In the genomic region with DNA sequence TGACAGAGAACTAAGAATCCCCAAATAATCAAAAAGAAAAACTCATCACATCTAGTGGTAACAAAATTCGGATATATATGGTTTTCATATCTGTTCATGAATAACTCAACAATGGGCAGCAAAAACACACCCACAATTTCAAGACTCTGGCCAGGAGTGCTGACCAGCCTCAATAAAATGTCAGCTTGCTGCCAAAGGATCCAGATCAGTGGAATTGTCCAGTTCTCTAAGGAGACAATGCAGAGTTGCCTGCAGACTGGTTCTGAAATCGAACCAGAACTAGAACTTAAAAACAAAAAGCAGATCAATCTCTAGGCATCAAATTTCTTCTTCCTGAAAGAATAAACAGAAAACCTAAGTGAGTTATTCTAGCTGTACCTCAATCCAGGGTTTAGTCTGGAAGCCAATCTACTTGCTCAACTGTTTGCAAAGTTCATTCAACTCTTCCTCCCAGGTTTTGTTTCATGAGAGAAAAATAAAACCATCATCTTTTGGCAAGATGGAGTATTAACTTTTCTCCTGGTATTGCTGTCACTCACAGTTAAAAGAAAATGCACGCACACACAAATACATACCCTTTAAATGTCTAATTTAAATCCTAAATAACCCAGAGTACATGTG, we compare ENCODE assay signal across 1 cellular context.
TF ChIP-seq lines count a peak whose summit lies in the region.

No MANE protein-coding gene starts in this region.

TF ChIP-seq in GM12878, 131 proteins besides CTCF, POLR2A, EP300 and RAD21 (continued from another document):
- TF ChIP-seq, protein P1, sequence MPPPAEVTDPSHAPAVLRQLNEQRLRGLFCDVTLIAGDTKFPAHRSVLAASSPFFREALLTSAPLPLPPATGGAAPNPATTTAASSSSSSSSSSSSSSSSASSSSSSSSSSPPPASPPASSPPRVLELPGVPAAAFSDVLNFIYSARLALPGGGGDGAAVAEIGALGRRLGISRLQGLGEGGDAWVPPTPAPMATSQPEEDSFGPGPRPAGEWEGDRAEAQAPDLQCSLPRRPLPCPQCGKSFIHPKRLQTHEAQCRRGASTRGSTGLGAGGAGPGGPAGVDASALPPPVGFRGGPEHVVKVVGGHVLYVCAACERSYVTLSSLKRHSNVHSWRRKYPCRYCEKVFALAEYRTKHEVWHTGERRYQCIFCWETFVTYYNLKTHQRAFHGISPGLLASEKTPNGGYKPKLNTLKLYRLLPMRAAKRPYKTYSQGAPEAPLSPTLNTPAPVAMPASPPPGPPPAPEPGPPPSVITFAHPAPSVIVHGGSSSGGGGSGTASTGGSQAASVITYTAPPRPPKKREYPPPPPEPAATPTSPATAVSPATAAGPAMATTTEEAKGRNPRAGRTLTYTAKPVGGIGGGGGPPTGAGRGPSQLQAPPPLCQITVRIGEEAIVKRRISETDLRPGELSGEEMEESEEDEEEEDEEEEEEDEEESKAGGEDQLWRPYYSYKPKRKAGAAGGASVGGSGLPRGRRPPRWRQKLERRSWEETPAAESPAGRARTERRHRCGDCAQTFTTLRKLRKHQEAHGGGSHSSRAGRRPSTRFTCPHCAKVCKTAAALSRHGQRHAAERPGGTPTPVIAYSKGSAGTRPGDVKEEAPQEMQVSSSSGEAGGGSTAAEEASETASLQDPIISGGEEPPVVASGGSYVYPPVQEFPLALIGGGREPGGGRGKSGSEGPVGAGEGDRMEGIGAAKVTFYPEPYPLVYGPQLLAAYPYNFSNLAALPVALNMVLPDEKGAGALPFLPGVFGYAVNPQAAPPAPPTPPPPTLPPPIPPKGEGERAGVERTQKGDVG (CRISPR knock-in tag; IDR thresholded peaks at IDR 0.05), result no peak
- TF ChIP-seq STAT1 (conservative IDR thresholded peaks at IDR 0.05) (no peak), KLF5 (IDR thresholded peaks at IDR 0.05; ENCODE audit: partially characterized antibody) (no peak), KDM1A (IDR thresholded peaks at IDR 0.05; ENCODE audit: borderline replicate concordance) (no peak), HDGF (IDR thresholded peaks at IDR 0.05) (no peak)
- TF ChIP-seq, protein P2, sequence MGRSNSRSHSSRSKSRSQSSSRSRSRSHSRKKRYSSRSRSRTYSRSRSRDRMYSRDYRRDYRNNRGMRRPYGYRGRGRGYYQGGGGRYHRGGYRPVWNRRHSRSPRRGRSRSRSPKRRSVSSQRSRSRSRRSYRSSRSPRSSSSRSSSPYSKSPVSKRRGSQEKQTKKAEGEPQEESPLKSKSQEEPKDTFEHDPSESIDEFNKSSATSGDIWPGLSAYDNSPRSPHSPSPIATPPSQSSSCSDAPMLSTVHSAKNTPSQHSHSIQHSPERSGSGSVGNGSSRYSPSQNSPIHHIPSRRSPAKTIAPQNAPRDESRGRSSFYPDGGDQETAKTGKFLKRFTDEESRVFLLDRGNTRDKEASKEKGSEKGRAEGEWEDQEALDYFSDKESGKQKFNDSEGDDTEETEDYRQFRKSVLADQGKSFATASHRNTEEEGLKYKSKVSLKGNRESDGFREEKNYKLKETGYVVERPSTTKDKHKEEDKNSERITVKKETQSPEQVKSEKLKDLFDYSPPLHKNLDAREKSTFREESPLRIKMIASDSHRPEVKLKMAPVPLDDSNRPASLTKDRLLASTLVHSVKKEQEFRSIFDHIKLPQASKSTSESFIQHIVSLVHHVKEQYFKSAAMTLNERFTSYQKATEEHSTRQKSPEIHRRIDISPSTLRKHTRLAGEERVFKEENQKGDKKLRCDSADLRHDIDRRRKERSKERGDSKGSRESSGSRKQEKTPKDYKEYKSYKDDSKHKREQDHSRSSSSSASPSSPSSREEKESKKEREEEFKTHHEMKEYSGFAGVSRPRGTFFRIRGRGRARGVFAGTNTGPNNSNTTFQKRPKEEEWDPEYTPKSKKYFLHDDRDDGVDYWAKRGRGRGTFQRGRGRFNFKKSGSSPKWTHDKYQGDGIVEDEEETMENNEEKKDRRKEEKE (IDR thresholded peaks at IDR 0.05), result no peak
- TF ChIP-seq, protein P3, sequence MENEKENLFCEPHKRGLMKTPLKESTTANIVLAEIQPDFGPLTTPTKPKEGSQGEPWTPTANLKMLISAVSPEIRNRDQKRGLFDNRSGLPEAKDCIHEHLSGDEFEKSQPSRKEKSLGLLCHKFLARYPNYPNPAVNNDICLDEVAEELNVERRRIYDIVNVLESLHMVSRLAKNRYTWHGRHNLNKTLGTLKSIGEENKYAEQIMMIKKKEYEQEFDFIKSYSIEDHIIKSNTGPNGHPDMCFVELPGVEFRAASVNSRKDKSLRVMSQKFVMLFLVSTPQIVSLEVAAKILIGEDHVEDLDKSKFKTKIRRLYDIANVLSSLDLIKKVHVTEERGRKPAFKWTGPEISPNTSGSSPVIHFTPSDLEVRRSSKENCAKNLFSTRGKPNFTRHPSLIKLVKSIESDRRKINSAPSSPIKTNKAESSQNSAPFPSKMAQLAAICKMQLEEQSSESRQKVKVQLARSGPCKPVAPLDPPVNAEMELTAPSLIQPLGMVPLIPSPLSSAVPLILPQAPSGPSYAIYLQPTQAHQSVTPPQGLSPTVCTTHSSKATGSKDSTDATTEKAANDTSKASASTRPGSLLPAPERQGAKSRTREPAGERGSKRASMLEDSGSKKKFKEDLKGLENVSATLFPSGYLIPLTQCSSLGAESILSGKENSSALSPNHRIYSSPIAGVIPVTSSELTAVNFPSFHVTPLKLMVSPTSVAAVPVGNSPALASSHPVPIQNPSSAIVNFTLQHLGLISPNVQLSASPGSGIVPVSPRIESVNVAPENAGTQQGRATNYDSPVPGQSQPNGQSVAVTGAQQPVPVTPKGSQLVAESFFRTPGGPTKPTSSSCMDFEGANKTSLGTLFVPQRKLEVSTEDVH (IDR thresholded peaks at IDR 0.05; ENCODE audit: low read depth, partially characterized antibody), result no peak
- TF ChIP-seq, protein P4, sequence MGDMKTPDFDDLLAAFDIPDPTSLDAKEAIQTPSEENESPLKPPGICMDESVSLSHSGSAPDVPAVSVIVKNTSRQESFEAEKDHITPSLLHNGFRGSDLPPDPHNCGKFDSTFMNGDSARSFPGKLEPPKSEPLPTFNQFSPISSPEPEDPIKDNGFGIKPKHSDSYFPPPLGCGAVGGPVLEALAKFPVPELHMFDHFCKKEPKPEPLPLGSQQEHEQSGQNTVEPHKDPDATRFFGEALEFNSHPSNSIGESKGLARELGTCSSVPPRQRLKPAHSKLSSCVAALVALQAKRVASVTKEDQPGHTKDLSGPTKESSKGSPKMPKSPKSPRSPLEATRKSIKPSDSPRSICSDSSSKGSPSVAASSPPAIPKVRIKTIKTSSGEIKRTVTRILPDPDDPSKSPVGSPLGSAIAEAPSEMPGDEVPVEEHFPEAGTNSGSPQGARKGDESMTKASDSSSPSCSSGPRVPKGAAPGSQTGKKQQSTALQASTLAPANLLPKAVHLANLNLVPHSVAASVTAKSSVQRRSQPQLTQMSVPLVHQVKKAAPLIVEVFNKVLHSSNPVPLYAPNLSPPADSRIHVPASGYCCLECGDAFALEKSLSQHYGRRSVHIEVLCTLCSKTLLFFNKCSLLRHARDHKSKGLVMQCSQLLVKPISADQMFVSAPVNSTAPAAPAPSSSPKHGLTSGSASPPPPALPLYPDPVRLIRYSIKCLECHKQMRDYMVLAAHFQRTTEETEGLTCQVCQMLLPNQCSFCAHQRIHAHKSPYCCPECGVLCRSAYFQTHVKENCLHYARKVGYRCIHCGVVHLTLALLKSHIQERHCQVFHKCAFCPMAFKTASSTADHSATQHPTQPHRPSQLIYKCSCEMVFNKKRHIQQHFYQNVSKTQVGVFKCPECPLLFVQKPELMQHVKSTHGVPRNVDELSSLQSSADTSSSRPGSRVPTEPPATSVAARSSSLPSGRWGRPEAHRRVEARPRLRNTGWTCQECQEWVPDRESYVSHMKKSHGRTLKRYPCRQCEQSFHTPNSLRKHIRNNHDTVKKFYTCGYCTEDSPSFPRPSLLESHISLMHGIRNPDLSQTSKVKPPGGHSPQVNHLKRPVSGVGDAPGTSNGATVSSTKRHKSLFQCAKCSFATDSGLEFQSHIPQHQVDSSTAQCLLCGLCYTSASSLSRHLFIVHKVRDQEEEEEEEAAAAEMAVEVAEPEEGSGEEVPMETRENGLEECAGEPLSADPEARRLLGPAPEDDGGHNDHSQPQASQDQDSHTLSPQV (IDR thresholded peaks at IDR 0.05), result no peak
- TF ChIP-seq, protein P5, sequence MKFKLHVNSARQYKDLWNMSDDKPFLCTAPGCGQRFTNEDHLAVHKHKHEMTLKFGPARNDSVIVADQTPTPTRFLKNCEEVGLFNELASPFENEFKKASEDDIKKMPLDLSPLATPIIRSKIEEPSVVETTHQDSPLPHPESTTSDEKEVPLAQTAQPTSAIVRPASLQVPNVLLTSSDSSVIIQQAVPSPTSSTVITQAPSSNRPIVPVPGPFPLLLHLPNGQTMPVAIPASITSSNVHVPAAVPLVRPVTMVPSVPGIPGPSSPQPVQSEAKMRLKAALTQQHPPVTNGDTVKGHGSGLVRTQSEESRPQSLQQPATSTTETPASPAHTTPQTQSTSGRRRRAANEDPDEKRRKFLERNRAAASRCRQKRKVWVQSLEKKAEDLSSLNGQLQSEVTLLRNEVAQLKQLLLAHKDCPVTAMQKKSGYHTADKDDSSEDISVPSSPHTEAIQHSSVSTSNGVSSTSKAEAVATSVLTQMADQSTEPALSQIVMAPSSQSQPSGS (IDR thresholded peaks at IDR 0.05; ENCODE audit: low read length), result no peak
- TF ChIP-seq, protein P6, sequence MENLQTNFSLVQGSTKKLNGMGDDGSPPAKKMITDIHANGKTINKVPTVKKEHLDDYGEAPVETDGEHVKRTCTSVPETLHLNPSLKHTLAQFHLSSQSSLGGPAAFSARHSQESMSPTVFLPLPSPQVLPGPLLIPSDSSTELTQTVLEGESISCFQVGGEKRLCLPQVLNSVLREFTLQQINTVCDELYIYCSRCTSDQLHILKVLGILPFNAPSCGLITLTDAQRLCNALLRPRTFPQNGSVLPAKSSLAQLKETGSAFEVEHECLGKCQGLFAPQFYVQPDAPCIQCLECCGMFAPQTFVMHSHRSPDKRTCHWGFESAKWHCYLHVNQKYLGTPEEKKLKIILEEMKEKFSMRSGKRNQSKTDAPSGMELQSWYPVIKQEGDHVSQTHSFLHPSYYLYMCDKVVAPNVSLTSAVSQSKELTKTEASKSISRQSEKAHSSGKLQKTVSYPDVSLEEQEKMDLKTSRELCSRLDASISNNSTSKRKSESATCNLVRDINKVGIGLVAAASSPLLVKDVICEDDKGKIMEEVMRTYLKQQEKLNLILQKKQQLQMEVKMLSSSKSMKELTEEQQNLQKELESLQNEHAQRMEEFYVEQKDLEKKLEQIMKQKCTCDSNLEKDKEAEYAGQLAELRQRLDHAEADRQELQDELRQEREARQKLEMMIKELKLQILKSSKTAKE (IDR thresholded peaks at IDR 0.05; ENCODE audit: low read depth, poor library complexity, severe bottlenecking), result no peak
